ENCODE assay signal across 12 cellular contexts in genomic region chr14:81589381-81590065, GRCh38.
"Had no signal": no experiment of that assay in that cellular context is flagged by ENCODE, and none has a peak within 500 bp of the region (broad histone marks: within the 10 kb centered on the region; RNA-seq: fewer than 3 reads in every experiment).

No MANE protein-coding gene starts in this region.

- ATAC-seq: left lung; natural killer cell treated with Interleukin-12 subunit alpha and Interleukin-12 subunit beta and Interleukin-15 and Interleukin-18, amount 100 ng/mL, for 72 hours; stimulated activated naive CD8-positive, alpha-beta T cell treated with anti-CD3 and anti-CD28 coated beads, Interleukin-15, Interleukin-2, amounts not matched to agents 100 U/mL and 50 U/mL, for 24 hours had no signal

- DNase-seq: activated CD4-positive, CD25-positive, alpha-beta regulatory T cell treated with anti-CD3 and anti-CD28 coated beads, Interleukin-2, amount 50 U/mL, for 72 hours; activated naive CD4-positive, alpha-beta T cell treated with anti-CD3 and anti-CD28 coated beads for 36 hours; head of caudate nucleus; left lung; mesenchymal stem cell; sigmoid colon; stimulated activated naive CD8-positive, alpha-beta T cell treated with anti-CD3 and anti-CD28 coated beads, Interleukin-15, Interleukin-2, amounts not matched to agents 100 U/mL and 50 U/mL, for 24 hours; upper lobe of left lung had no signal

- H3K27me3 ChIP-seq: cardiac muscle cell, esophagus muscularis mucosa, left lung, sigmoid colon, suprapubic skin, upper lobe of left lung had no signal

- H3K27ac ChIP-seq: cardiac muscle cell, esophagus muscularis mucosa, sigmoid colon, suprapubic skin, upper lobe of left lung had no signal

- H3K4me1 ChIP-seq: esophagus muscularis mucosa, left lung, sigmoid colon, suprapubic skin, upper lobe of left lung had no signal
